Comparison of ENCODE assay signal across 20 cellular contexts in genomic region chr15:85716261-85716660, GRCh38.
DNase-seq lines count a peak whose midpoint lies in the region; ATAC-seq, FAIRE-seq and TF ChIP-seq lines count a peak whose summit lies in the region.
"Had no signal": no experiment of that assay in that cellular context is flagged by ENCODE, and none has a peak within 500 bp of the region (broad histone marks: within the 10 kb centered on the region; RNA-seq: fewer than 3 reads in every experiment).

No MANE protein-coding gene starts in this region.

- no peak for DNase-seq in stimulated activated naive CD8-positive, alpha-beta T cell treated with anti-CD3 and anti-CD28 coated beads, Interleukin-15, Interleukin-2, amounts not matched to agents 100 U/mL and 50 U/mL, for 24 hours
- DNase-seq in GM12878 (ENCODE audit: low read depth, low spot score) (no peak), SK-N-DZ (ENCODE audit: low spot score) (no peak), hypothalamus (lab: John Stamatoyannopoulos, UW) (no peak), NCI-H774 (lab: John Stamatoyannopoulos, UW) (no peak)
- no peak for DNase-seq in naive thymus-derived CD8-positive, alpha-beta T cell
- DNase-seq: activated CD4-positive, alpha-beta T cell treated with anti-CD3 and anti-CD28 coated beads, Interleukin-2, amount 50 U/mL, for 48 hours; activated effector memory CD4-positive, alpha-beta T cell treated with anti-CD3 and anti-CD28 coated beads, Interleukin-2, amount 50 U/mL, for 16 hours; body of pancreas; mammary epithelial cell; NCI-H1105 treated with DMSO at 0.1 percent for 48 hours; NCI-H2171; NCI-H82; stimulated activated CD4-positive, alpha-beta T cell treated with anti-CD3 and anti-CD28 coated beads, Interleukin-15, amount 100 ng/mL, for 24 hours; stomach had no signal

- H3K27ac Mint-ChIP-seq in stimulated activated naive CD8-positive, alpha-beta T cell treated with anti-CD3 and anti-CD28 coated beads, Interleukin-15, Interleukin-2, amounts not matched to agents 100 ng/mL and 50 ng/mL, for 24 hours = peak overlapping the region; percentile 34
- H3K27ac Mint-ChIP-seq in naive thymus-derived CD8-positive, alpha-beta T cell = peak overlapping the region in 8 of 10 donors; percentile 14 to 86 (median 72)

- no peak for TF ChIP-seq CTCF in GM12878 (IDR thresholded peaks at IDR 0.05 in 2 of 3, conservative IDR thresholded peaks at IDR 0.05 in 1 of 3; ENCODE audit: control insufficient read depth in 2 of 3, extremely low read depth in 1 of 3, insufficient read depth in 1 of 3, low read depth in 3 of 3, low read length in 3 of 3)

- no peak overlapping the region for H3K9ac ChIP-seq in GM12878 (ENCODE audit: control insufficient read depth, insufficient read depth, low read length)

- H3K27me3 Mint-ChIP-seq in stimulated activated naive CD8-positive, alpha-beta T cell treated with anti-CD3 and anti-CD28 coated beads, Interleukin-15, Interleukin-2, amounts not matched to agents 100 ng/mL and 50 ng/mL, for 24 hours = no peaks in the 10 kb centered on the region
- H3K27me3 Mint-ChIP-seq in naive thymus-derived CD8-positive, alpha-beta T cell = no peaks in the 10 kb centered on the region

- H3K9me3 Mint-ChIP-seq in stimulated activated naive CD8-positive, alpha-beta T cell treated with anti-CD3 and anti-CD28 coated beads, Interleukin-15, Interleukin-2, amounts not matched to agents 100 ng/mL and 50 ng/mL, for 24 hours = no peaks in the 10 kb centered on the region
- no peaks in the 10 kb centered on the region for H3K9me3 Mint-ChIP-seq in naive thymus-derived CD8-positive, alpha-beta T cell

- H3K36me3 Mint-ChIP-seq in stimulated activated naive CD8-positive, alpha-beta T cell treated with anti-CD3 and anti-CD28 coated beads, Interleukin-15, Interleukin-2, amounts not matched to agents 100 ng/mL and 50 ng/mL, for 24 hours (ENCODE audit: low read depth) = peaks cover 92% of the 10 kb centered on the region
- peaks cover 5 to 99% (median 27%) of the 10 kb centered on the region in 3 donors for H3K36me3 Mint-ChIP-seq in naive thymus-derived CD8-positive, alpha-beta T cell

- no peak overlapping the region for H2AFZ ChIP-seq in GM12878 (ENCODE audit: control insufficient read depth, low read depth, low read length)

- H4K20me1 ChIP-seq in GM12878 (ENCODE audit: control insufficient read depth, insufficient read depth) = no peaks in the 10 kb centered on the region

- TF ChIP-seq RAD21 in GM12878 (IDR thresholded peaks at IDR 0.05; ENCODE audit: insufficient read depth, low read depth, low read length) = no peak

- BruUV-seq in GM12878 (replicated peaks; lab: Mats Ljungman, UMichigan) = no TSS peak

- H3K36me3 ChIP-seq in GM12878 (ENCODE audit: control insufficient read depth in 2 of 2, insufficient read depth in 2 of 2, low read length in 1 of 2) = peaks cover 18 to 43% of the 10 kb centered on the region in 2 experiments

- FAIRE-seq in GM12878 (lab: Jason Lieb, UNC) = no peak
- FAIRE-seq: islet of Langerhans, RCC 7860 had no signal

- intact Hi-C loops in GM12878 (cut with micrococcal nuclease; ENCODE audit: unreplicated experiment) = no loop called here

- no peaks in the 10 kb centered on the region for H3K27me3 ChIP-seq in GM12878 (replicated peaks in 1 of 2; ENCODE audit: control insufficient read depth in 2 of 2, insufficient read depth in 2 of 2, low read length in 1 of 2)
- H3K27me3 ChIP-seq: body of pancreas, stomach, vagina had no signal

- peaks cover 56% of the 10 kb centered on the region for H3K4me1 Mint-ChIP-seq in stimulated activated naive CD8-positive, alpha-beta T cell treated with anti-CD3 and anti-CD28 coated beads, Interleukin-15, Interleukin-2, amounts not matched to agents 100 ng/mL and 50 ng/mL, for 24 hours (ENCODE audit: low read depth)
- peaks cover 14 to 35% (median 20%) of the 10 kb centered on the region in 4 donors for H3K4me1 Mint-ChIP-seq in naive thymus-derived CD8-positive, alpha-beta T cell

- peak overlapping the region; percentile 82 for H3K27ac ChIP-seq in GM12878 (ENCODE audit: control insufficient read depth, insufficient read depth)
- H3K27ac ChIP-seq: body of pancreas, vagina had no signal

- in situ Hi-C loops in GM12878 (cut with MboI) = no loop called here

- no peak for ATAC-seq in stimulated activated naive CD8-positive, alpha-beta T cell treated with anti-CD3 and anti-CD28 coated beads, Interleukin-15, Interleukin-2, amounts not matched to agents 100 U/mL and 50 U/mL, for 24 hours
- ATAC-seq in GM12878 (peak; percentile 33), HG02852 (IDR thresholded peaks at IDR 0.05; ENCODE audit: unreplicated experiment) (no peak)
- ATAC-seq in naive thymus-derived CD8-positive, alpha-beta T cell = no peak
- ATAC-seq: body of pancreas had no signal

- peaks cover 50% of the 10 kb centered on the region for H3K4me1 ChIP-seq in GM12878 (ENCODE audit: control insufficient read depth, insufficient read depth, low read length)
- H3K4me1 ChIP-seq: stomach, vagina had no signal

- SMC1A ChIA-PET in GM12878 (lab: Charles Lee; ENCODE audit: uncharacterized antibody, unreplicated experiment) = no interaction called here

- RAD21 ChIA-PET in GM12878 (lab: Charles Lee; ENCODE audit: unreplicated experiment) = no interaction called here

- POLR2A ChIA-PET in GM12878 (lab: Charles Lee) = no interaction called here
- POLR2A ChIA-PET in naive thymus-derived CD8-positive, alpha-beta T cell (lab: Charles Lee) = no interaction called here

- CTCF ChIA-PET in GM12878 (lab: Yijun Ruan, JAX) = no interaction called here

- TF ChIP-seq EP300 in GM12878 (IDR thresholded peaks at IDR 0.05; ENCODE audit: borderline replicate concordance in 1 of 2, control insufficient read depth in 1 of 2, low read depth in 2 of 2, low read length in 2 of 2) = no peak

- H3K4me3 ChIP-seq in GM12878 = no peak overlapping the region
- H3K4me3 ChIP-seq: body of pancreas, stomach, vagina had no signal

- no peaks in the 10 kb centered on the region for H3K9me3 ChIP-seq in GM12878 (replicated peaks; ENCODE audit: control insufficient read depth, insufficient read depth, low read length)
- H3K9me3 ChIP-seq: body of pancreas, stomach, vagina had no signal

- WGBS in GM12878 (ENCODE audit: insufficient coverage, insufficient replicate concordance, low lambda C conversion rate, missing lambda C conversion rate) = 2% methylated on average over 3 of the region's 3 CpGs

- H3K4me2 ChIP-seq in GM12878 (ENCODE audit: control insufficient read depth, insufficient read depth) = peak overlapping the region; percentile 3; the same call in 1 of the 2 replicates

- peaks cover 19% of the 10 kb centered on the region for H3K79me2 ChIP-seq in GM12878 (ENCODE audit: control insufficient read depth, insufficient read depth, low read length)

- H3K4me3 Mint-ChIP-seq in stimulated activated naive CD8-positive, alpha-beta T cell treated with anti-CD3 and anti-CD28 coated beads, Interleukin-15, Interleukin-2, amounts not matched to agents 100 ng/mL and 50 ng/mL, for 24 hours = no peak overlapping the region
- no peak overlapping the region for H3K4me3 Mint-ChIP-seq in naive thymus-derived CD8-positive, alpha-beta T cell

- TF ChIP-seq POLR2A in GM12878 (IDR thresholded peaks at IDR 0.05; ENCODE audit: low read depth, low read length) = no peak

TF ChIP-seq in GM12878, 131 proteins besides CTCF, POLR2A, EP300 and RAD21 (continues in another document):
- TF ChIP-seq CREB1 (IDR thresholded peaks at IDR 0.05; ENCODE audit: low read depth) (no peak), SMARCA5 (IDR thresholded peaks at IDR 0.05) (no peak), ETV6 (conservative IDR thresholded peaks at IDR 0.05 in 1 of 2, IDR thresholded peaks at IDR 0.05 in 1 of 2; ENCODE audit: borderline replicate concordance in 1 of 2, low read depth in 1 of 2) (no peak), BACH1 (IDR thresholded peaks at IDR 0.05; ENCODE audit: borderline replicate concordance) (no peak), GABPA (IDR thresholded peaks at IDR 0.05; ENCODE audit: low read depth) (no peak), MEF2A (IDR thresholded peaks at IDR 0.05; ENCODE audit: insufficient read depth, low read depth, low read length) (no peak)
- TF ChIP-seq, protein P1, sequence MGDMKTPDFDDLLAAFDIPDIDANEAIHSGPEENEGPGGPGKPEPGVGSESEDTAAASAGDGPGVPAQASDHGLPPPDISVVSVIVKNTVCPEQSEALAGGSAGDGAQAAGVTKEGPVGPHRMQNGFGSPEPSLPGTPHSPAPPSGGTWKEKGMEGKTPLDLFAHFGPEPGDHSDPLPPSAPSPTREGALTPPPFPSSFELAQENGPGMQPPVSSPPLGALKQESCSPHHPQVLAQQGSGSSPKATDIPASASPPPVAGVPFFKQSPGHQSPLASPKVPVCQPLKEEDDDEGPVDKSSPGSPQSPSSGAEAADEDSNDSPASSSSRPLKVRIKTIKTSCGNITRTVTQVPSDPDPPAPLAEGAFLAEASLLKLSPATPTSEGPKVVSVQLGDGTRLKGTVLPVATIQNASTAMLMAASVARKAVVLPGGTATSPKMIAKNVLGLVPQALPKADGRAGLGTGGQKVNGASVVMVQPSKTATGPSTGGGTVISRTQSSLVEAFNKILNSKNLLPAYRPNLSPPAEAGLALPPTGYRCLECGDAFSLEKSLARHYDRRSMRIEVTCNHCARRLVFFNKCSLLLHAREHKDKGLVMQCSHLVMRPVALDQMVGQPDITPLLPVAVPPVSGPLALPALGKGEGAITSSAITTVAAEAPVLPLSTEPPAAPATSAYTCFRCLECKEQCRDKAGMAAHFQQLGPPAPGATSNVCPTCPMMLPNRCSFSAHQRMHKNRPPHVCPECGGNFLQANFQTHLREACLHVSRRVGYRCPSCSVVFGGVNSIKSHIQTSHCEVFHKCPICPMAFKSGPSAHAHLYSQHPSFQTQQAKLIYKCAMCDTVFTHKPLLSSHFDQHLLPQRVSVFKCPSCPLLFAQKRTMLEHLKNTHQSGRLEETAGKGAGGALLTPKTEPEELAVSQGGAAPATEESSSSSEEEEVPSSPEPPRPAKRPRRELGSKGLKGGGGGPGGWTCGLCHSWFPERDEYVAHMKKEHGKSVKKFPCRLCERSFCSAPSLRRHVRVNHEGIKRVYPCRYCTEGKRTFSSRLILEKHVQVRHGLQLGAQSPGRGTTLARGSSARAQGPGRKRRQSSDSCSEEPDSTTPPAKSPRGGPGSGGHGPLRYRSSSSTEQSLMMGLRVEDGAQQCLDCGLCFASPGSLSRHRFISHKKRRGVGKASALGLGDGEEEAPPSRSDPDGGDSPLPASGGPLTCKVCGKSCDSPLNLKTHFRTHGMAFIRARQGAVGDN (IDR thresholded peaks at IDR 0.05) = 0 out of 2 replicates have a peak, but pooled peaks have one; percentile 33
